In the genomic region with DNA sequence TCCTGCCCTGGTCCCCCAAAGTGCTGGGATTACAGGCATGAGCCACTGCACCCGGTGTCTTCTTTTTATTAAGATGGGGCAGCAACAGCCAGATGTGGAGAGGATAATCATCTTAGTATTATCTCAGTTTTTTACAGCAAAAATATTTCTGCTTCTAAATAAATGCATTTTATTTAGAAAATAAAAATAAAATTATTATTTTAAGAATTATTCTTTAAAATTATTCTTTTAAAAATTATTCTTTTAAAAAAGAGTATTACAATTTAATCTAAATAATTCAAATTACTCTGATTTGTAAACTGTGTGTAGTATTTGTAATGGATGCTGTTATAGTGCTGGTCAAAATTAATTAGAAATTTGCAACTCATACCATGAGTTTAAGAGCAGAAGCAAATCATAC, we compare ENCODE assay signal across 15 cellular contexts.
"Had no signal": no experiment of that assay in that cellular context is flagged by ENCODE, and none has a peak within 500 bp of the region (broad histone marks: within the 10 kb centered on the region; RNA-seq: fewer than 3 reads in every experiment).

No MANE protein-coding gene starts in this region.

- H3K4me3 ChIP-seq: esophagus squamous epithelium, lung, mucosa of descending colon, ovary, smooth muscle cell, tibial artery, upper lobe of right lung, vagina had no signal

- H3K9me3 Mint-ChIP-seq: effector memory CD8-positive, alpha-beta T cell; immature natural killer cell had no signal

- H3K27ac Mint-ChIP-seq: effector memory CD8-positive, alpha-beta T cell had no signal

- DNase-seq: esophagus squamous epithelium, left ventricle myocardium superior, tibial artery, upper lobe of right lung had no signal

- H3K36me3 ChIP-seq: esophagus squamous epithelium, ovary, tibial artery, upper lobe of right lung, vagina had no signal

- H3K27me3 Mint-ChIP-seq: effector memory CD8-positive, alpha-beta T cell; naive thymus-derived CD8-positive, alpha-beta T cell; progenitor cell of endocrine pancreas had no signal

- ATAC-seq: left ventricle myocardium superior; right cardiac atrium; stimulated activated naive CD8-positive, alpha-beta T cell treated with anti-CD3 and anti-CD28 coated beads, Interleukin-15, Interleukin-2, amounts not matched to agents 100 U/mL and 50 U/mL, for 24 hours had no signal

- H3K4me3 Mint-ChIP-seq: effector memory CD8-positive, alpha-beta T cell had no signal

- H3K27ac ChIP-seq: esophagus squamous epithelium, ovary, tibial artery, upper lobe of right lung, vagina had no signal

- H3K27me3 ChIP-seq: esophagus squamous epithelium, ovary, tibial artery, upper lobe of right lung, vagina had no signal

- H3K4me2 ChIP-seq: smooth muscle cell had no signal

- H3K9me3 ChIP-seq: esophagus squamous epithelium, mucosa of descending colon, ovary, tibial artery, upper lobe of right lung, vagina had no signal
